ENCODE assay signal across 8 cellular contexts in genomic region chr6:104639671-104640070, GRCh38.
DNase-seq lines count a peak whose midpoint lies in the region; ATAC-seq, FAIRE-seq and TF ChIP-seq lines count a peak whose summit lies in the region.

No MANE protein-coding gene starts in this region.

- peak overlapping the region; percentile 85 for H3K4me2 ChIP-seq in DOHH2 (ENCODE audit: low read length)

- H3F3A ChIP-seq in DOHH2 (ENCODE audit: control insufficient read depth, insufficient read depth): peaks cover 27% of the 10 kb centered on the region

- H3K79me2 ChIP-seq in DOHH2 (ENCODE audit: control insufficient read depth, low read length): no peaks in the 10 kb centered on the region

- TF ChIP-seq CTCF in DOHH2 (IDR thresholded peaks at IDR 0.05; ENCODE audit: low read depth, low read length, poor library complexity, severe bottlenecking): no peak
- TF ChIP-seq CTCF in fibroblast of villous mesenchyme (IDR thresholded peaks at IDR 0.05; ENCODE audit: insufficient read depth, low read depth, low read length): no peak

- H3K4me3 ChIP-seq in DOHH2 (ENCODE audit: low read length) (peak overlapping the region; percentile 66), fibroblast of villous mesenchyme (ENCODE audit: low read depth, low read length) (no peak overlapping the region)

- peaks cover 3% of the 10 kb centered on the region; the same call in 1 of the 2 replicates for H3K36me3 ChIP-seq in DOHH2 (ENCODE audit: control insufficient read depth, low read length)

- H3K27ac ChIP-seq in DOHH2 (ENCODE audit: low read depth, low read length): peak overlapping the region; percentile 99

- FAIRE-seq in urothelium cell line (lab: Jason Lieb, UNC): no peak

- no peaks in the 10 kb centered on the region for H3K9me2 ChIP-seq in DOHH2 (replicated peaks; ENCODE audit: control insufficient read depth, low read length)

- no peaks in the 10 kb centered on the region for H3K27me3 ChIP-seq in DOHH2 (ENCODE audit: control insufficient read depth, low read length)

- ATAC-seq in GM21528 (IDR thresholded peaks at IDR 0.05; ENCODE audit: low FRiP score, unreplicated experiment): peak; percentile 95

- no peaks in the 10 kb centered on the region for H4K20me1 ChIP-seq in DOHH2 (ENCODE audit: control insufficient read depth, insufficient read depth, low read depth, low read length)

- H3K4me1 ChIP-seq in DOHH2 (ENCODE audit: control insufficient read depth, low read length): peaks cover 75% of the 10 kb centered on the region

- DNase-seq in HS-5 (ENCODE audit: low read depth) (peak; percentile 15), fibroblast of villous mesenchyme (ENCODE audit: low read depth) (peak; percentile 89), urothelium cell line (ENCODE audit: low spot score) (no peak), RKO (ENCODE audit: low spot score) (no peak), DMS79 treated with DMSO at 0.1 percent for 48 hours (lab: John Stamatoyannopoulos, UW) (no peak)
- no peak for DNase-seq in stimulated activated CD4-positive, alpha-beta T cell treated with anti-CD3 and anti-CD28 coated beads, Interleukin-4, amount 100 ng/mL, for 24 hours

- H3K9me3 ChIP-seq in DOHH2 (ENCODE audit: control insufficient read depth, insufficient read depth, low read length): peaks cover 9% of the 10 kb centered on the region; the same call in 1 of the 2 replicates

Comparison
In these comparisons a context has a peak if more than half of its experiments do, and no peak if none do; other contexts are left out.
1. DNase-seq: peak in HS-5 (single experiment) and fibroblast of villous mesenchyme (single experiment); none in urothelium cell line (single experiment), RKO (single experiment), DMS79 treated with DMSO at 0.1 percent for 48 hours (single experiment) and stimulated activated CD4-positive, alpha-beta T cell treated with anti-CD3 and anti-CD28 coated beads, Interleukin-4, amount 100 ng/mL, for 24 hours (single experiment).